In genomic region chr10:132158122-132158741, GRCh38 we compare ENCODE assay signal across 8 cellular contexts. TPM values are rescaled to one million over a fixed set of nuclear protein-coding genes. Genes with fewer than 3 reads are reported as not detected.
A peak's percentile ranks its signal among the peaks of the same experiment; 100 is the strongest.
DNase-seq lines count a peak whose midpoint lies in the region; TF ChIP-seq lines count a peak whose summit lies in the region.

No MANE protein-coding gene starts in this region.

- no peaks in the 10 kb centered on the region for H3K36me3 Mint-ChIP-seq in activated naive CD8-positive, alpha-beta T cell
- no peaks in the 10 kb centered on the region for H3K36me3 Mint-ChIP-seq in glutamatergic neuron (ENCODE audit: unreplicated experiment)

- TF ChIP-seq CTCF in glutamatergic neuron (IDR thresholded peaks at IDR 0.05; ENCODE audit: partially characterized antibody, unreplicated experiment) = no peak

- DNase-seq in activated CD4-positive, alpha-beta T cell treated with anti-CD3 and anti-CD28 coated beads for 48 hours = peak; percentile 40
- DNase-seq in activated CD4-positive, alpha-beta T cell treated with anti-CD3 and anti-CD28 coated beads for 1 hour = no peak
- DNase-seq in T follicular helper cell (ENCODE audit: low read depth) = peak; percentile 16
- peak; percentile 20 for DNase-seq in stimulated activated CD4-positive, alpha-beta T cell treated with anti-CD3 and anti-CD28 coated beads, Interleukin-15, amount 100 ng/mL, for 24 hours
- DNase-seq in glutamatergic neuron = no peak
- no peak for DNase-seq in NCI-H187 treated with DMSO at 0.1 percent for 48 hours (lab: John Stamatoyannopoulos, UW)
- no peak for DNase-seq in NCI-H82 (lab: John Stamatoyannopoulos, UW)

- H3K27me3 Mint-ChIP-seq in activated naive CD8-positive, alpha-beta T cell = no peaks in the 10 kb centered on the region
- peaks cover 2% of the 10 kb centered on the region for H3K27me3 Mint-ChIP-seq in glutamatergic neuron (ENCODE audit: unreplicated experiment)

- H3K4me1 Mint-ChIP-seq in activated naive CD8-positive, alpha-beta T cell (ENCODE audit: low read depth) = peaks cover 20% of the 10 kb centered on the region
- H3K4me1 Mint-ChIP-seq in glutamatergic neuron (ENCODE audit: low read depth, unreplicated experiment) = peaks cover 6% of the 10 kb centered on the region

- H3K9me3 Mint-ChIP-seq in activated naive CD8-positive, alpha-beta T cell (ENCODE audit: low read depth) = no peaks in the 10 kb centered on the region
- H3K9me3 Mint-ChIP-seq in glutamatergic neuron (ENCODE audit: unreplicated experiment) = peaks cover 4% of the 10 kb centered on the region

- H3K4me3 Mint-ChIP-seq in activated naive CD8-positive, alpha-beta T cell = no peak overlapping the region
- no peak overlapping the region for H3K4me3 Mint-ChIP-seq in glutamatergic neuron (ENCODE audit: unreplicated experiment)

- peak overlapping the region; percentile 73 for H3K27ac Mint-ChIP-seq in activated naive CD8-positive, alpha-beta T cell
- H3K27ac Mint-ChIP-seq in glutamatergic neuron (ENCODE audit: unreplicated experiment) = no peak overlapping the region

RNA-seq across cellular contexts. Expression of gene DPYSL4, which starts 28.5 kb away (rescaled TPM):
- total RNA-seq in glutamatergic neuron (ENCODE audit: unreplicated experiment) = 402 TPM

Comparison
In these comparisons a context has a peak if more than half of its experiments do, and no peak if none do; other contexts are left out.
1. DNase-seq: peak in activated CD4-positive, alpha-beta T cell treated with anti-CD3 and anti-CD28 coated beads for 48 hours (single experiment), T follicular helper cell (single experiment) and stimulated activated CD4-positive, alpha-beta T cell treated with anti-CD3 and anti-CD28 coated beads, Interleukin-15, amount 100 ng/mL, for 24 hours (single experiment); none in activated CD4-positive, alpha-beta T cell treated with anti-CD3 and anti-CD28 coated beads for 1 hour (single experiment), glutamatergic neuron (single experiment), NCI-H187 treated with DMSO at 0.1 percent for 48 hours (single experiment) and NCI-H82 (single experiment).